In genomic region chr3:56130036-56130435, GRCh38 we compare ENCODE assay signal across 30 cellular contexts.
"Had no signal": no experiment of that assay in that cellular context is flagged by ENCODE, and none has a peak within 500 bp of the region (broad histone marks: within the 10 kb centered on the region; RNA-seq: fewer than 3 reads in every experiment).

No MANE protein-coding gene starts in this region.

- H3K4me1 Mint-ChIP-seq: activated B cell treated with CpG ODN at 0.5 μM for 24 hours; activated T-helper 17 cell treated with anti-CD3 and anti-CD28 coated beads, Interleukin-2, amount 50 U/mL, for 72 hours; central memory CD8-positive, alpha-beta T cell; T-helper 17 cell had no signal

- H3K36me3 ChIP-seq: brain microvascular endothelial cell, WERI-Rb-1 had no signal

- DNase-seq: activated B cell treated with CpG ODN at 0.5 μM for 24 hours; activated CD4-positive, alpha-beta T cell treated with anti-CD3 and anti-CD28 coated beads for 48 hours; activated CD4-positive, alpha-beta T cell treated with anti-CD3 and anti-CD28 coated beads, Interleukin-2, amount 50 U/mL, for 1 hour; activated CD4-positive, alpha-beta T cell treated with anti-CD3 and anti-CD28 coated beads, Interleukin-2, amount 50 U/mL, for 48 hours; activated CD8-positive, alpha-beta memory T cell treated with anti-CD3 and anti-CD28 coated beads for 24 hours; activated CD8-positive, alpha-beta T cell treated with anti-CD3 and anti-CD28 coated beads for 36 hours; activated effector memory CD4-positive, alpha-beta T cell treated with Interleukin-2 at 50 U/mL for 16 hours; activated gamma-delta T cell treated with Interleukin-2 at 50 U/mL for 16 hours; activated naive CD4-positive, alpha-beta T cell treated with anti-CD3 and anti-CD28 coated beads, Interleukin-2, amount 50 U/mL, for 16 hours; activated naive CD4-positive, alpha-beta T cell treated with Interleukin-2 at 50 U/mL for 16 hours; activated T-cell treated with anti-CD3 and anti-CD28 coated beads, Interleukin-2, amount 50 U/mL, for 4 hours; amniotic stem cell; anterior cingulate cortex; brain microvascular endothelial cell; dorsolateral prefrontal cortex; effector memory CD4-positive, alpha-beta T cell; endodermal cell; foreskin fibroblast; head of caudate nucleus; T-helper 17 cell; T1000; WERI-Rb-1 had no signal

- H3K27ac Mint-ChIP-seq: activated B cell treated with CpG ODN at 0.5 μM for 24 hours; activated CD8-positive, alpha-beta T cell treated with anti-CD3 and anti-CD28 coated beads for 36 hours; activated naive CD8-positive, alpha-beta T cell; activated T-helper 17 cell treated with anti-CD3 and anti-CD28 coated beads, Interleukin-2, amount 50 U/mL, for 72 hours; dendritic cell treated with granulocyte-macrophage colony-stimulating factor and Interleukin-4, amounts not matched to agents 40 ng/mL and 50 ng/mL, for 4 days; endodermal cell; T-helper 17 cell; T-helper 2 cell treated with Interferon-gamma antibody and Interleukin-4, amounts not matched to agents 5 μg/mL and 100 μg/mL, for 36 hours had no signal

- H3K36me3 Mint-ChIP-seq: activated naive CD8-positive, alpha-beta T cell had no signal

- H3K4me3 Mint-ChIP-seq: activated B cell treated with CpG ODN at 0.5 μM for 24 hours; activated CD8-positive, alpha-beta T cell treated with anti-CD3 and anti-CD28 coated beads for 36 hours; activated naive CD8-positive, alpha-beta T cell; activated T-cell treated with anti-CD3 and anti-CD28 coated beads, Interleukin-2, amount 50 U/mL, for 4 hours; activated T-helper 17 cell treated with anti-CD3 and anti-CD28 coated beads, Interleukin-2, amount 50 U/mL, for 72 hours; central memory CD8-positive, alpha-beta T cell; dendritic cell treated with granulocyte-macrophage colony-stimulating factor and Interleukin-4, amounts not matched to agents 40 ng/mL and 50 ng/mL, for 4 days; endodermal cell; T-helper 17 cell; T-helper 2 cell treated with Interferon-gamma antibody and Interleukin-4, amounts not matched to agents 5 μg/mL and 100 μg/mL, for 36 hours had no signal

- ATAC-seq: activated CD4-positive, CD25-positive, alpha-beta regulatory T cell treated with anti-CD3 and anti-CD28 coated beads, Interleukin-2, amount 50 U/mL, for 24 hours; activated CD8-positive, alpha-beta T cell treated with anti-CD3 and anti-CD28 coated beads for 36 hours; activated T-cell treated with anti-CD3 and anti-CD28 coated beads, Interleukin-2, amount 50 U/mL, for 4 hours; activated T-helper 17 cell treated with anti-CD3 and anti-CD28 coated beads, Interleukin-2, amount 50 U/mL, for 72 hours; esophagus mucosa; T-helper 17 cell had no signal

- H3K27me3 ChIP-seq: brain microvascular endothelial cell, dorsolateral prefrontal cortex had no signal

- H3K4me3 ChIP-seq: coronary artery, dorsolateral prefrontal cortex had no signal

- H3K27me3 Mint-ChIP-seq: activated CD8-positive, alpha-beta T cell treated with anti-CD3 and anti-CD28 coated beads for 36 hours; central memory CD8-positive, alpha-beta T cell had no signal

- H3K27ac ChIP-seq: brain microvascular endothelial cell, coronary artery, WERI-Rb-1 had no signal

- H3K9me3 Mint-ChIP-seq: activated B cell treated with CpG ODN at 0.5 μM for 24 hours; activated CD8-positive, alpha-beta T cell treated with anti-CD3 and anti-CD28 coated beads for 36 hours; activated T-cell treated with anti-CD3 and anti-CD28 coated beads, Interleukin-2, amount 50 U/mL, for 4 hours; activated T-helper 17 cell treated with anti-CD3 and anti-CD28 coated beads, Interleukin-2, amount 50 U/mL, for 72 hours; central memory CD8-positive, alpha-beta T cell; dendritic cell treated with granulocyte-macrophage colony-stimulating factor and Interleukin-4, amounts not matched to agents 40 ng/mL and 50 ng/mL, for 4 days; T-helper 2 cell treated with Interferon-gamma antibody and Interleukin-4, amounts not matched to agents 5 μg/mL and 100 μg/mL, for 36 hours had no signal
